9 cellular contexts compared by ENCODE assay signal in the genomic region with DNA sequence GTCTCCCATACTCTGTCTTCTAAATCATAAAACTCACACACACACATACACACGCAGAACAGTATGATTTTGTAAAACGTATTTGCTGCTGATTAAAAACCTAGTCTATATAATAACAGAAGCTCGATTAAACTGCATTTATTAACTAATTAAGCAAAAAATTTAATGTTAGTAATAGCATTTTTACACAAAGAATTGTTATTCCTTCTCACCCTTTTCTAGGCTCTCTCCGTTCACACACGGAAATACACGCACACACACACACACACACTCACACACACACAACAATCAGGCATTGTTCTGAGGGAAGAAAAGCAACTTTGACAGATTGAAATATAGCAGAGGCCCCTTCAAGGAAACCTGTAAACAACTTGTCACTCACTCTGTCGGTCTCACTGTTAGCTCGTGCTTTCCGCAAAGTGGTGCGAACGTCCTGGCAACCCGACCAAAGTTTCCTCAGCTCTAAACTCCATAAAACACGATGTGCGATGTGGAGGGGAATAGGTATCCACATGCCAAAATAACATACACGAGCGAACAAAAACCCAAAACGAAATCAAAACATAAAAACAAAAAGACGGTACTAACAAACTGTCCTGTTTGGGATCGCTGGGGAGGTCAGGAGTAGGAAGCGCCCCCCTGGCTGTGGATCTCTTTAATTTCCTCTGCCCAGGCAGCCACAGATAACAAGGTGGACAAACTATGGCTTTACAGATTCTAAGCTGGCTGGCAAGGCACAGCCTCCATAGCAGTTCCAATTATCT. TPM values are rescaled to one million over a fixed set of nuclear protein-coding genes. Genes with fewer than 3 reads are reported as not detected.
DNase-seq lines count a peak whose midpoint lies in the region; ATAC-seq, FAIRE-seq and TF ChIP-seq lines count a peak whose summit lies in the region.
"Had no signal": no experiment of that assay in that cellular context is flagged by ENCODE, and none has a peak within 500 bp of the region (broad histone marks: within the 10 kb centered on the region; RNA-seq: fewer than 3 reads in every experiment).

No MANE protein-coding gene starts in this region.

- peak overlapping the region; percentile 32 for H4K8ac ChIP-seq in trophoblast cell (ENCODE audit: low read depth, low read length)

- peak overlapping the region; percentile 38 to 53 for H3K4me3 ChIP-seq in SK-N-SH (ENCODE audit: low read depth in 2 of 2, low read length in 1 of 2)
- peak overlapping the region in 11 of 12 donors; percentile 20 to 60 (median 47) for H3K4me3 ChIP-seq in heart left ventricle
- no peak overlapping the region for H3K4me3 ChIP-seq in trophoblast cell (ENCODE audit: low read depth, low read length)
- no peak overlapping the region for H3K4me3 ChIP-seq in PC-3 (ENCODE audit: low read length)

- CTCF ChIA-PET in SK-N-SH (lab: Yijun Ruan, JAX) (interaction anchor here (0.7 kb wide), 1 partner anchor 9 kb away, joined by 3 read pairs; no protein-coding TSS in a partner anchor), PC-3 (lab: Charles Lee) (no interaction called here)

- peaks cover 12% of the 10 kb centered on the region for H3K27me3 ChIP-seq in SK-N-SH (ENCODE audit: insufficient read depth)
- peaks cover 0 to 22% (median 7%) of the 10 kb centered on the region in 9 donors for H3K27me3 ChIP-seq in heart left ventricle
- no peaks in the 10 kb centered on the region for H3K27me3 ChIP-seq in trophoblast cell (ENCODE audit: insufficient read depth, low read length)
- H3K27me3 ChIP-seq in PC-3 (ENCODE audit: low read length): peaks cover 29% of the 10 kb centered on the region

- H3K4me2 ChIP-seq in SK-N-SH (peak overlapping the region; percentile 69), trophoblast cell (ENCODE audit: low read length) (peak overlapping the region; percentile 90), PC-3 (ENCODE audit: low read length) (no peak overlapping the region)

- no peak for TF ChIP-seq EP300 in SK-N-SH (IDR thresholded peaks at IDR 0.05; ENCODE audit: borderline replicate concordance in 1 of 2, low read depth in 1 of 2, low read length in 1 of 2)

- FAIRE-seq in frontal cortex (lab: Jason Lieb, UNC): no peak

- TF ChIP-seq CTCF in SK-N-SH (IDR thresholded peaks at IDR 0.05) (no peak), heart left ventricle (IDR thresholded peaks at IDR 0.05) (peak in 1 of 12 donors; percentile 11), PC-3 (conservative IDR thresholded peaks at IDR 0.05; ENCODE audit: low read depth, low read length) (no peak)

- H3K36me3 ChIP-seq in SK-N-SH (replicated peaks in 1 of 2; ENCODE audit: control insufficient read depth in 1 of 2, insufficient read depth in 2 of 2, low read length in 1 of 2): no peaks in the 10 kb centered on the region
- H3K36me3 ChIP-seq in heart left ventricle: no peaks in the 10 kb centered on the region
- H3K36me3 ChIP-seq in trophoblast cell (ENCODE audit: control insufficient read depth in 1 of 2, insufficient read depth in 2 of 2, low read length in 2 of 2): no peaks in the 10 kb centered on the region
- no peaks in the 10 kb centered on the region for H3K36me3 ChIP-seq in PC-3 (ENCODE audit: low read depth, low read length)

- H2BK12ac ChIP-seq in trophoblast cell (ENCODE audit: low read length): peak overlapping the region; percentile 19

- no peaks in the 10 kb centered on the region for H3K9me3 ChIP-seq in SK-N-SH
- H3K9me3 ChIP-seq in heart left ventricle: no peaks in the 10 kb centered on the region
- no peaks in the 10 kb centered on the region for H3K9me3 ChIP-seq in trophoblast cell (ENCODE audit: insufficient read depth, low read depth, low read length)
- no peaks in the 10 kb centered on the region for H3K9me3 ChIP-seq in PC-3 (ENCODE audit: low read length)

- no peaks in the 10 kb centered on the region for H4K20me1 ChIP-seq in SK-N-SH (ENCODE audit: insufficient read depth)
- H4K20me1 ChIP-seq in PC-3 (ENCODE audit: low read length): no peaks in the 10 kb centered on the region

- peaks cover 0 to 5% of the 10 kb centered on the region in 2 experiments; a peak in 2 of 4 replicates for H3K4me1 ChIP-seq in SK-N-SH (ENCODE audit: control insufficient read depth in 1 of 2, insufficient read depth in 2 of 2, low read depth in 1 of 2, low read length in 1 of 2)
- H3K4me1 ChIP-seq in heart left ventricle: peaks cover 0 to 2% (median 0%) of the 10 kb centered on the region in 12 donors
- peaks cover 0 to 2% of the 10 kb centered on the region in 2 experiments for H3K4me1 ChIP-seq in trophoblast cell (ENCODE audit: control insufficient read depth in 1 of 2, insufficient read depth in 2 of 2, low read length in 2 of 2)
- no peaks in the 10 kb centered on the region for H3K4me1 ChIP-seq in PC-3 (ENCODE audit: insufficient read depth, low read length)

- TF ChIP-seq POLR2A in heart left ventricle (IDR thresholded peaks at IDR 0.05): no peak

- H2AFZ ChIP-seq in SK-N-SH (ENCODE audit: low read depth): no peak overlapping the region; the same call in 1 of the 2 replicates
- H2AFZ ChIP-seq in trophoblast cell (ENCODE audit: insufficient read depth, low read length, poor library complexity): no peak overlapping the region
- H2AFZ ChIP-seq in PC-3 (ENCODE audit: low read length): no peak overlapping the region

- peak overlapping the region; percentile 42 for H3K14ac ChIP-seq in trophoblast cell (ENCODE audit: low read length)

- no TSS peak for BruUV-seq in PC-3 (replicated peaks; lab: Mats Ljungman, UMichigan)

- H3K9me2 ChIP-seq in SK-N-SH (no peaks in the 10 kb centered on the region), PC-3 (replicated peaks; ENCODE audit: low read length) (no peaks in the 10 kb centered on the region)

- 1% methylated on average over 20 of the region's 20 CpGs for WGBS in SK-N-SH (ENCODE audit: low lambda C conversion rate)
- 1 to 2% (median 2%) methylated on average over 20 of the region's 20 CpGs for WGBS in heart left ventricle, 4 donors
- no CpG with 5 or more reads among the region's 20 CpGs for WGBS in trophoblast cell (ENCODE audit: extremely low coverage, insufficient coverage, insufficient read length)

- H4K91ac ChIP-seq in trophoblast cell (ENCODE audit: low read depth, low read length): peak overlapping the region; percentile 53

- intact Hi-C loops in heart left ventricle (cut with DNase I): no loop called here
- intact Hi-C loops in PC-3 (cut with micrococcal nuclease): no loop called here

- no peak for TF ChIP-seq RAD21 in SK-N-SH (IDR thresholded peaks at IDR 0.05; ENCODE audit: low read length)

- H3K18ac ChIP-seq in trophoblast cell (ENCODE audit: low read length): no peak overlapping the region

- peak overlapping the region; percentile 79 for H2BK5ac ChIP-seq in trophoblast cell (ENCODE audit: low read depth, low read length, poor library complexity)

- H2BK120ac ChIP-seq in trophoblast cell (ENCODE audit: insufficient read depth, low read length, poor library complexity): peak overlapping the region; percentile 48

- no peaks in the 10 kb centered on the region for H3F3A ChIP-seq in SK-N-SH (replicated peaks; ENCODE audit: insufficient read depth)
- H3F3A ChIP-seq in PC-3 (ENCODE audit: low read length, unreplicated experiment): no peaks in the 10 kb centered on the region

- no peak overlapping the region for H2AK5ac ChIP-seq in trophoblast cell (ENCODE audit: low read length)

- peaks cover 11% of the 10 kb centered on the region for H3K79me1 ChIP-seq in trophoblast cell (ENCODE audit: low read length)

- DNase-seq in ELF-1 (ENCODE audit: low read depth, low spot score): peak; percentile 58
- peak; percentile 21 for DNase-seq in SK-N-SH
- no peak for DNase-seq in heart left ventricle
- DNase-seq in trophoblast cell: no peak
- no peak for DNase-seq in PC-3
- DNase-seq in stimulated activated CD4-positive, alpha-beta T cell treated with anti-CD3 and anti-CD28 coated beads, Interleukin-2, amount 100 ng/mL, for 48 hours: no peak
- DNase-seq in frontal cortex (ENCODE audit: low spot score in 2 of 2): no peak
- DNase-seq: activated CD8-positive, alpha-beta memory T cell treated with anti-CD3 and anti-CD28 coated beads, Interleukin-2, amount 50 U/mL, for 48 hours had no signal

- H3K23ac ChIP-seq in trophoblast cell (ENCODE audit: low read length): no peak overlapping the region

- H3K27ac ChIP-seq in SK-N-SH (ENCODE audit: low read depth in 2 of 2, low read length in 1 of 2): no peak overlapping the region
- peak overlapping the region in 3 of 12 donors; percentile 3 to 24 (median 23) for H3K27ac ChIP-seq in heart left ventricle
- H3K27ac ChIP-seq in trophoblast cell (ENCODE audit: low read depth, low read length): peak overlapping the region; percentile 89
- no peak overlapping the region for H3K27ac ChIP-seq in PC-3 (ENCODE audit: low read length)

- H3K4ac ChIP-seq in trophoblast cell (ENCODE audit: low read depth, low read length): no peak overlapping the region

- POLR2A ChIA-PET in SK-N-SH (lab: Yijun Ruan, JAX): no interaction called here
- POLR2A ChIA-PET in PC-3 (lab: Charles Lee; ENCODE audit: unreplicated experiment): no interaction called here

- no peak overlapping the region for H4K12ac ChIP-seq in trophoblast cell (ENCODE audit: low read depth, low read length)

- H3K9ac ChIP-seq in SK-N-SH (no peak overlapping the region), trophoblast cell (ENCODE audit: low read length) (no peak overlapping the region), PC-3 (ENCODE audit: low read length) (no peak overlapping the region)

- H3K79me2 ChIP-seq in SK-N-SH (ENCODE audit: insufficient read depth) (no peaks in the 10 kb centered on the region), trophoblast cell (ENCODE audit: control insufficient read depth, insufficient read depth, low read length, poor library complexity) (no peaks in the 10 kb centered on the region), PC-3 (ENCODE audit: low read length) (no peaks in the 10 kb centered on the region)

- ATAC-seq in heart left ventricle (peak in 3 of 4 donors; percentile 41 to 61 (median 53)), HG03095 (IDR thresholded peaks at IDR 0.05; ENCODE audit: unreplicated experiment) (no peak), PC-3 (no peak)

TF ChIP-seq in SK-N-SH, 30 proteins besides CTCF, POLR2A, EP300 and RAD21 (continues in another document):
- TF ChIP-seq FOSL2 (IDR thresholded peaks at IDR 0.05; ENCODE audit: borderline replicate concordance, low read depth): no peak
- no peak for TF ChIP-seq TAF1 (IDR thresholded peaks at IDR 0.05; ENCODE audit: borderline replicate concordance, low read depth, low read length)

RNA-seq across cellular contexts. Expression of a gene that starts 0.7 kb away (rescaled TPM):
- polyA plus RNA-seq in SK-N-SH (2012; rRNA removed) (0.21 and 0.39 TPM in 2 replicates), heart left ventricle (under 1 TPM; 0.49 to 0.91 TPM)
- 0.21 and 0.30 TPM in 2 replicates for polyA plus RNA-seq in SK-N-SH (2012; cell fraction: cytosol; rRNA removed)
- 0.32 and 0.47 TPM in 2 replicates for polyA plus RNA-seq in SK-N-SH (2012; cell fraction: nucleus; rRNA removed)
- total RNA-seq in heart left ventricle (1 to 10 TPM; 1.5 to 4.9 (median 2.8) TPM), PC-3 (2014; rRNA removed) (not detected in 2 replicates), frontal cortex (107 TPM)
- polyA plus RNA-seq in trophoblast cell (2013): 3.7 and 4.0 TPM in 2 replicates

Comparison
In these comparisons a context has a peak if more than half of its experiments do, and no peak if none do; other contexts are left out.
1. DNase-seq: peak in ELF-1 (single experiment) and SK-N-SH (single experiment); none in heart left ventricle (0 of 5), trophoblast cell (0 of 2), PC-3 (single experiment), stimulated activated CD4-positive, alpha-beta T cell treated with anti-CD3 and anti-CD28 coated beads, Interleukin-2, amount 100 ng/mL, for 48 hours (0 of 2) and frontal cortex (0 of 2).
2. H3K4me3 ChIP-seq: peak in SK-N-SH (2 of 2) and heart left ventricle (11 of 12); none in trophoblast cell (single experiment) and PC-3 (single experiment).
3. ATAC-seq: peak in heart left ventricle (3 of 4); none in HG03095 (single experiment) and PC-3 (single experiment).
4. RNA of a gene that starts 0.7 kb away (total RNA-seq): 107 TPM in frontal cortex (single experiment); 1.5 to 4.9 TPM in heart left ventricle and not detected in PC-3; every median in the first group is over 10 times any median in the second.